1 cellular context compared by ENCODE assay signal in the genomic region with DNA sequence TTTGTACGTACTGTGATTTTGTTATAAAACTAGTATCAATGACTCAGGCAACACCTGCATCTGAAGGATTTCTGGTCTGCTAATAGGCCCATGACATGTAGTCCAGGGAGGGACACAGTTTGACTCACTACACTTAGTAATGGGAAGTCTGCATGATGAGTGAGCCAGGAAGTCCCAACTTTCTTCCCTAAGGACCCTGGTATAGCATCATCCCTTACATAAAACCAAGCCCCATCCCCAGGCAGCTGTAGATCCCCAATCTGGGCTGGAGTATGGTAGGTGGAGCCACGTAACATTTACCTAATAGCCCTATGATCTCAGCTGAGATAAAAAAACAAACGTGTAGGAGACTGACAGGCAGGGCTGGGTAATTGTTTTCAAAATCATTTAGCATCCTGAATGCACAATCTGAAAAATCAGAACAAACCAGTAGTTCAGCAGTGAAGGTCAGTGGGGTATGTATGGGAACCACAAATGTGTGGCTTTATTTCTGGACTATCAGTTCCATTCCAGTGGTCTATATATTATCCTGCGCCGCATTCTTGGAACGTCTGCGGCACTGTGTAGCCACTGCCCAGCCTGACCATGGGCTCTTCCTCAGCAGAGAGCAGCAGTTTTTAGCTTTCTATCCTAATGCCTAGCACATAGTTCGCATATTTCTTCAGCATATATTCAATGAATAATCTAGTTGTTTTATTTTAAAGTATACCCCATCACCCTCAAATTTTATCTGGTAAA.
TF ChIP-seq lines count a peak whose summit lies in the region.

No MANE protein-coding gene starts in this region.

TF ChIP-seq in endothelial cell of umbilical vein, 7 proteins besides CTCF, POLR2A, EP300 and RAD21 (continued from another document):
- TF ChIP-seq FOS (IDR thresholded peaks at IDR 0.05; ENCODE audit: borderline replicate concordance, insufficient read depth, low read length), result peak; percentile 83
